Comparison of ENCODE assay signal across 10 cellular contexts in genomic region chr7:22477262-22477661, GRCh38.
"Had no signal": no experiment of that assay in that cellular context is flagged by ENCODE, and none has a peak within 500 bp of the region (broad histone marks: within the 10 kb centered on the region; RNA-seq: fewer than 3 reads in every experiment).

No MANE protein-coding gene starts in this region.

- H3K4me1 ChIP-seq: HAP-1 had no signal

- H3K9ac ChIP-seq: KMS-11 had no signal

- FAIRE-seq: H1, H54 had no signal

- H3K27ac Mint-ChIP-seq: GM23338, HFFc6 had no signal

- ATAC-seq: GM23338, HCT116 had no signal

- H3K27ac ChIP-seq: HL-60, KMS-11 had no signal

- H3K4me2 ChIP-seq: GM23338, KMS-11 had no signal

- H3K4me3 Mint-ChIP-seq: GM23338, HFFc6 had no signal

- H3K9me3 ChIP-seq: HAP-1 had no signal

- H3K9me3 Mint-ChIP-seq: GM23338, HFFc6 had no signal

- H2AFZ ChIP-seq: GM23338 had no signal

- DNase-seq: HFFc6, IMR-90, KBM-7 had no signal

- H3K4me3 ChIP-seq: GM23338, HAP-1 had no signal

- H3K4me1 Mint-ChIP-seq: GM23338 had no signal
